1 cellular context compared by ENCODE assay signal in the genomic region with DNA sequence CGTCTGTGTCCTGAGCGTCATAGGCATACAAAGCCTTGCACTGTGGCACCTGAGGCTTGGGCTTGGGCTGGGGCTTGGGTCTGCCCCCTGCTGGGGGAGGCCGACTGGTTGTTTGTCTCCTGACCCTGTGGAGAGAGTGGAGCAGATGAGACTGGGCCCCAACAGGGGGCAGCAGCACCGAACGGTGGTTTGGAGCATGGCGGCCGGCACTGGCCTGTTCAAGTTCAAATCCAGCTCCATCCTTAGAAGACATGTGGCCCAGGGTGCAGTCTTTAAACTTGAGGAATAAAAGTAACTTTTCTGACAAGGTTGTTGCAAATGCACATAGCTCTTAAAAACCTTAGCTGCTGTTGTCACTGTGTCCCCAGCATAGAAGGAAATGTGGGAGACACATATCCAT.
A peak's percentile ranks its signal among the peaks of the same experiment; 100 is the strongest.
TF ChIP-seq lines count a peak whose summit lies in the region.

No MANE protein-coding gene starts in this region.

TF ChIP-seq in WTC11, 78 proteins besides CTCF, POLR2A, EP300 and RAD21 (continued from another document):
- 0 out of 2 replicates have a peak, but pooled peaks have one; percentile 20 for TF ChIP-seq ZNF423 (CRISPR knock-in tag; IDR thresholded peaks at IDR 0.05)
- TF ChIP-seq, protein P1, sequence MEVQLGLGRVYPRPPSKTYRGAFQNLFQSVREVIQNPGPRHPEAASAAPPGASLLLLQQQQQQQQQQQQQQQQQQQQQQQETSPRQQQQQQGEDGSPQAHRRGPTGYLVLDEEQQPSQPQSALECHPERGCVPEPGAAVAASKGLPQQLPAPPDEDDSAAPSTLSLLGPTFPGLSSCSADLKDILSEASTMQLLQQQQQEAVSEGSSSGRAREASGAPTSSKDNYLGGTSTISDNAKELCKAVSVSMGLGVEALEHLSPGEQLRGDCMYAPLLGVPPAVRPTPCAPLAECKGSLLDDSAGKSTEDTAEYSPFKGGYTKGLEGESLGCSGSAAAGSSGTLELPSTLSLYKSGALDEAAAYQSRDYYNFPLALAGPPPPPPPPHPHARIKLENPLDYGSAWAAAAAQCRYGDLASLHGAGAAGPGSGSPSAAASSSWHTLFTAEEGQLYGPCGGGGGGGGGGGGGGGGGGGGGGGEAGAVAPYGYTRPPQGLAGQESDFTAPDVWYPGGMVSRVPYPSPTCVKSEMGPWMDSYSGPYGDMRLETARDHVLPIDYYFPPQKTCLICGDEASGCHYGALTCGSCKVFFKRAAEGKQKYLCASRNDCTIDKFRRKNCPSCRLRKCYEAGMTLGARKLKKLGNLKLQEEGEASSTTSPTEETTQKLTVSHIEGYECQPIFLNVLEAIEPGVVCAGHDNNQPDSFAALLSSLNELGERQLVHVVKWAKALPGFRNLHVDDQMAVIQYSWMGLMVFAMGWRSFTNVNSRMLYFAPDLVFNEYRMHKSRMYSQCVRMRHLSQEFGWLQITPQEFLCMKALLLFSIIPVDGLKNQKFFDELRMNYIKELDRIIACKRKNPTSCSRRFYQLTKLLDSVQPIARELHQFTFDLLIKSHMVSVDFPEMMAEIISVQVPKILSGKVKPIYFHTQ (CRISPR knock-in tag; IDR thresholded peaks at IDR 0.05): no peak
